ENCODE assay signal across 3 cellular contexts in the genomic region with DNA sequence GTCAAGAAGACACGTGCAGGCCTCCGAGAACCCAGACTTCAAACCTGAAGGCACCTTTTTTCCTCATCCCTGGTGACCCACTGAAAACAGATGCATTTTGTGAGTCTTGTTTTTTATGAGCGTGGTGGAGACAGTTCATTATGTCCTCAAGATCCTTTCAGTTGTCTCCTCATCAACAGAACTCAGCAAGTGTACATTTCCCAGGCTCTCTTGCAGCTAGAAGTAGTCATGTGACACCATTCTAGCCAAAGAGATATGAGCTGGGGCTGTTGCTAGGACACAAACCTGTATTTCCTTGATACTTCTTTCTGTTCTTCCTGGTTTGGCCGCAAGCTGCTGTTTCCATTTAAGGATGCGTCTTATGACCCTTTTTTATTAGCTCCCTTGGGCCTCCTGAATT.
TF ChIP-seq lines count a peak whose summit lies in the region.

No MANE protein-coding gene starts in this region.

TF ChIP-seq in HCT116, 20 proteins besides CTCF, POLR2A, EP300 and RAD21:
- TF ChIP-seq TCF7L2 (IDR thresholded peaks at IDR 0.05; ENCODE audit: borderline replicate concordance, extremely low read depth, insufficient read depth, insufficient read length) (no peak), SP1 (IDR thresholded peaks at IDR 0.05; ENCODE audit: low read depth) (no peak), CBX3 (IDR thresholded peaks at IDR 0.05; ENCODE audit: low read depth) (peak; percentile 30; the same call in 1 of the 2 replicates)

TF ChIP-seq in IMR-90, 13 proteins besides CTCF, POLR2A, EP300 and RAD21:
- TF ChIP-seq BHLHE40 (IDR thresholded peaks at IDR 0.05; ENCODE audit: low read depth, low read length) (no peak), CEBPB (IDR thresholded peaks at IDR 0.05; ENCODE audit: low read depth, low read length) (no peak), MAFK (IDR thresholded peaks at IDR 0.05; ENCODE audit: low read depth, low read length) (no peak), RCOR1 (IDR thresholded peaks at IDR 0.05; ENCODE audit: insufficient replicate concordance, low read length) (no peak), MAZ (IDR thresholded peaks at IDR 0.05; ENCODE audit: borderline replicate concordance, low read depth, low read length) (no peak), SMC3 (IDR thresholded peaks at IDR 0.05; ENCODE audit: low read depth, low read length) (no peak), FOS (IDR thresholded peaks at IDR 0.05; ENCODE audit: low read depth, low read length) (no peak)
- TF ChIP-seq, protein P1, sequence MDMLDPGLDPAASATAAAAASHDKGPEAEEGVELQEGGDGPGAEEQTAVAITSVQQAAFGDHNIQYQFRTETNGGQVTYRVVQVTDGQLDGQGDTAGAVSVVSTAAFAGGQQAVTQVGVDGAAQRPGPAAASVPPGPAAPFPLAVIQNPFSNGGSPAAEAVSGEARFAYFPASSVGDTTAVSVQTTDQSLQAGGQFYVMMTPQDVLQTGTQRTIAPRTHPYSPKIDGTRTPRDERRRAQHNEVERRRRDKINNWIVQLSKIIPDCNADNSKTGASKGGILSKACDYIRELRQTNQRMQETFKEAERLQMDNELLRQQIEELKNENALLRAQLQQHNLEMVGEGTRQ (IDR thresholded peaks at IDR 0.05; ENCODE audit: low read depth, low read length), result peak; percentile 30; the same call in 1 of the 2 replicates

TF ChIP-seq in WTC11, 78 proteins besides CTCF, POLR2A, EP300 and RAD21:
- TF ChIP-seq NFYB (CRISPR knock-in tag; conservative IDR thresholded peaks at IDR 0.05; ENCODE audit: low read depth), result no peak
- TF ChIP-seq, protein P1 (CRISPR knock-in tag; IDR thresholded peaks at IDR 0.05), result peak; percentile 19; the same call in 1 of the 2 replicates
TF ChIP-seq in WTC11: peak in this region for 1.
